Comparison of ENCODE assay signal across 17 cellular contexts in genomic region chr19:48315712-48316111, GRCh38. TPM values are rescaled to one million over a fixed set of nuclear protein-coding genes. Genes with fewer than 3 reads are reported as not detected.
DNase-seq lines count a peak whose midpoint lies in the region; ATAC-seq and TF ChIP-seq lines count a peak whose summit lies in the region.
"Had no signal": no experiment of that assay in that cellular context is flagged by ENCODE, and none has a peak within 500 bp of the region (broad histone marks: within the 10 kb centered on the region; RNA-seq: fewer than 3 reads in every experiment).

No MANE protein-coding gene starts in this region.

- H3F3A ChIP-seq in PC-3 (ENCODE audit: low read length, unreplicated experiment): no peaks in the 10 kb centered on the region

- TF ChIP-seq CTCF in PC-3 (conservative IDR thresholded peaks at IDR 0.05; ENCODE audit: low read depth, low read length): no peak
- no peak for TF ChIP-seq CTCF in nephron (IDR thresholded peaks at IDR 0.05; ENCODE audit: unreplicated experiment in 3 of 3)

- H3K9me3 ChIP-seq in PC-3 (ENCODE audit: low read length): no peaks in the 10 kb centered on the region
- H3K9me3 ChIP-seq: Caco-2, HAP-1 had no signal

- H2AFZ ChIP-seq in PC-3 (ENCODE audit: low read length): no peak overlapping the region

- H3K4me1 ChIP-seq in PC-3 (ENCODE audit: insufficient read depth, low read length): peaks cover 19% of the 10 kb centered on the region
- H3K4me1 ChIP-seq: HAP-1 had no signal

- H3K27me3 ChIP-seq in PC-3 (ENCODE audit: low read length): no peaks in the 10 kb centered on the region
- H3K27me3 ChIP-seq: BLaER1 treated with 17β-estradiol and CSF1 and Interleukin-3, amounts not matched to agents 10 nM and 100 nM had no signal

- intact Hi-C loops in PC-3 (cut with micrococcal nuclease): no loop called here

- H3K27ac ChIP-seq in PC-3 (ENCODE audit: low read length): no peak overlapping the region
- H3K27ac ChIP-seq: 22Rv1 had no signal

- no peak for ATAC-seq in PC-3
- ATAC-seq in activated CD8-positive, alpha-beta T cell treated with anti-CD3 and anti-CD28 coated beads, Interleukin-2, amount 10 ng/mL, durations not matched to agents 7 days and 5 days: no peak

- CTCF ChIA-PET in activated naive CD4-positive, alpha-beta T cell treated with anti-CD3 and anti-CD28 coated beads, Interleukin-2, amount 10 ng/mL, durations not matched to agents 7 days and 5 days (lab: Charles Lee): interaction anchor here (4.0 kb wide), 1 partner anchor 19 kb away, joined by 57 read pairs; no protein-coding TSS in a partner anchor
- CTCF ChIA-PET in PC-3 (lab: Charles Lee): no interaction called here
- CTCF ChIA-PET in activated CD8-positive, alpha-beta T cell treated with anti-CD3 and anti-CD28 coated beads, Interleukin-2, amount 10 ng/mL, durations not matched to agents 7 days and 5 days (lab: Charles Lee): interaction anchor here (15.7 kb wide), 1 partner anchor 19 kb away, joined by 496 read pairs; no protein-coding TSS in a partner anchor

- no peak for DNase-seq in activated naive CD4-positive, alpha-beta T cell treated with anti-CD3 and anti-CD28 coated beads, Interleukin-2, amount 10 ng/mL, durations not matched to agents 7 days and 5 days
- no peak for DNase-seq in activated naive CD4-positive, alpha-beta T cell (lab: John Stamatoyannopoulos, UW)
- DNase-seq in PC-3: peak; percentile 20
- DNase-seq in superior temporal gyrus (ENCODE audit: extremely low spot score): no peak
- no peak for DNase-seq in medulla oblongata (ENCODE audit: extremely low spot score)
- no peak for DNase-seq in activated CD8-positive, alpha-beta T cell treated with anti-CD3 and anti-CD28 coated beads, Interleukin-2, amount 10 ng/mL, durations not matched to agents 7 days and 5 days
- DNase-seq: Caco-2; CD4-positive, alpha-beta memory T cell; DMS153; DND-41; GOT3; HFFc6 had no signal

- no peak overlapping the region for H3K4me3 ChIP-seq in PC-3 (ENCODE audit: low read length)
- H3K4me3 ChIP-seq: BLaER1 treated with 17β-estradiol and CSF1 and Interleukin-3, amounts not matched to agents 10 nM and 100 nM; HAP-1 had no signal

- H3K27ac Mint-ChIP-seq in activated naive CD4-positive, alpha-beta T cell treated with anti-CD3 and anti-CD28 coated beads, Interleukin-2, amount 10 ng/mL, durations not matched to agents 7 days and 5 days: peak overlapping the region; percentile 38
- peak overlapping the region in 2 of 3 experiments; percentile 20 to 50 for H3K27ac Mint-ChIP-seq in nephron
- H3K27ac Mint-ChIP-seq in activated CD8-positive, alpha-beta T cell treated with anti-CD3 and anti-CD28 coated beads, Interleukin-2, amount 10 ng/mL, durations not matched to agents 7 days and 5 days: no peak overlapping the region
- H3K27ac Mint-ChIP-seq: B cell; CD4-positive, alpha-beta memory T cell; HFFc6 had no signal

- no peaks in the 10 kb centered on the region for H3K36me3 ChIP-seq in PC-3 (ENCODE audit: low read depth, low read length)
- H3K36me3 ChIP-seq: HAP-1 had no signal

- no peak overlapping the region for H3K4me2 ChIP-seq in PC-3 (ENCODE audit: low read length)

- no peaks in the 10 kb centered on the region for H4K20me1 ChIP-seq in PC-3 (ENCODE audit: low read length)
- H4K20me1 ChIP-seq: BLaER1 treated with 17β-estradiol and CSF1 and Interleukin-3, amounts not matched to agents 10 nM and 100 nM had no signal

- H3K36me3 Mint-ChIP-seq in activated naive CD4-positive, alpha-beta T cell treated with anti-CD3 and anti-CD28 coated beads, Interleukin-2, amount 10 ng/mL, durations not matched to agents 7 days and 5 days: no peaks in the 10 kb centered on the region
- H3K36me3 Mint-ChIP-seq in nephron (ENCODE audit: low read depth): no peaks in the 10 kb centered on the region
- no peaks in the 10 kb centered on the region for H3K36me3 Mint-ChIP-seq in activated CD8-positive, alpha-beta T cell treated with anti-CD3 and anti-CD28 coated beads, Interleukin-2, amount 10 ng/mL, durations not matched to agents 7 days and 5 days (ENCODE audit: low read depth)
- H3K36me3 Mint-ChIP-seq: CD4-positive, alpha-beta memory T cell had no signal

- POLR2A ChIA-PET in PC-3 (lab: Charles Lee; ENCODE audit: unreplicated experiment): no interaction called here
- POLR2A ChIA-PET in activated CD8-positive, alpha-beta T cell treated with anti-CD3 and anti-CD28 coated beads, Interleukin-2, amount 10 ng/mL, durations not matched to agents 7 days and 5 days (lab: Charles Lee): no interaction called here

- H3K9me3 Mint-ChIP-seq in activated naive CD4-positive, alpha-beta T cell treated with anti-CD3 and anti-CD28 coated beads, Interleukin-2, amount 10 ng/mL, durations not matched to agents 7 days and 5 days: no peaks in the 10 kb centered on the region
- H3K9me3 Mint-ChIP-seq in nephron: no peaks in the 10 kb centered on the region
- H3K9me3 Mint-ChIP-seq in activated CD8-positive, alpha-beta T cell treated with anti-CD3 and anti-CD28 coated beads, Interleukin-2, amount 10 ng/mL, durations not matched to agents 7 days and 5 days (ENCODE audit: insufficient read depth): no peaks in the 10 kb centered on the region
- H3K9me3 Mint-ChIP-seq: CD4-positive, alpha-beta memory T cell; HFFc6 had no signal

- no peak overlapping the region for H3K4me3 Mint-ChIP-seq in activated naive CD4-positive, alpha-beta T cell treated with anti-CD3 and anti-CD28 coated beads, Interleukin-2, amount 10 ng/mL, durations not matched to agents 7 days and 5 days
- H3K4me3 Mint-ChIP-seq in nephron: no peak overlapping the region
- H3K4me3 Mint-ChIP-seq in activated CD8-positive, alpha-beta T cell treated with anti-CD3 and anti-CD28 coated beads, Interleukin-2, amount 10 ng/mL, durations not matched to agents 7 days and 5 days: no peak overlapping the region
- H3K4me3 Mint-ChIP-seq: B cell; CD4-positive, alpha-beta memory T cell; HFFc6 had no signal

- H3K4me1 Mint-ChIP-seq in activated naive CD4-positive, alpha-beta T cell treated with anti-CD3 and anti-CD28 coated beads, Interleukin-2, amount 10 ng/mL, durations not matched to agents 7 days and 5 days: peaks cover 11% of the 10 kb centered on the region
- peaks cover 19% of the 10 kb centered on the region for H3K4me1 Mint-ChIP-seq in nephron
- H3K4me1 Mint-ChIP-seq in activated CD8-positive, alpha-beta T cell treated with anti-CD3 and anti-CD28 coated beads, Interleukin-2, amount 10 ng/mL, durations not matched to agents 7 days and 5 days (ENCODE audit: low read depth): peaks cover 11% of the 10 kb centered on the region

- H3K9ac ChIP-seq in PC-3 (ENCODE audit: low read length): no peak overlapping the region

- no TSS peak for BruUV-seq in PC-3 (replicated peaks; lab: Mats Ljungman, UMichigan)

- no peaks in the 10 kb centered on the region for H3K79me2 ChIP-seq in PC-3 (ENCODE audit: low read length)

- H3K27me3 Mint-ChIP-seq in activated naive CD4-positive, alpha-beta T cell treated with anti-CD3 and anti-CD28 coated beads, Interleukin-2, amount 10 ng/mL, durations not matched to agents 7 days and 5 days: peaks cover 33% of the 10 kb centered on the region
- no peaks in the 10 kb centered on the region for H3K27me3 Mint-ChIP-seq in nephron (ENCODE audit: low read depth)
- peaks cover 3% of the 10 kb centered on the region for H3K27me3 Mint-ChIP-seq in activated CD8-positive, alpha-beta T cell treated with anti-CD3 and anti-CD28 coated beads, Interleukin-2, amount 10 ng/mL, durations not matched to agents 7 days and 5 days (ENCODE audit: low read depth)
- H3K27me3 Mint-ChIP-seq: B cell; CD4-positive, alpha-beta memory T cell had no signal

- no peaks in the 10 kb centered on the region for H3K9me2 ChIP-seq in PC-3 (replicated peaks; ENCODE audit: low read length)

RNA-seq across cellular contexts. Expression of gene EMP3, which starts 9.6 kb away (rescaled TPM):
- 31.9 and 38.1 TPM in 2 replicates for total RNA-seq in PC-3 (2014; rRNA removed)
- total RNA-seq in activated CD8-positive, alpha-beta T cell treated with anti-CD3 and anti-CD28 coated beads, Interleukin-2, amount 10 ng/mL, durations not matched to agents 7 days and 5 days: 100 to 1,000 TPM; 300 to 320 TPM

RNA-seq across cellular contexts. Expression of gene ZNF114, which starts 45.8 kb away (rescaled TPM):
- 0.29 and 0.40 TPM in 2 replicates for total RNA-seq in PC-3 (2014; rRNA removed)
- under 1 TPM; 0.44 to 0.45 TPM for total RNA-seq in activated CD8-positive, alpha-beta T cell treated with anti-CD3 and anti-CD28 coated beads, Interleukin-2, amount 10 ng/mL, durations not matched to agents 7 days and 5 days

RNA-seq across cellular contexts. Expression of gene TMEM143, which starts 48.0 kb away (rescaled TPM):
- 1.3 and 7.1 TPM in 2 replicates for total RNA-seq in PC-3 (2014; rRNA removed)
- total RNA-seq in activated CD8-positive, alpha-beta T cell treated with anti-CD3 and anti-CD28 coated beads, Interleukin-2, amount 10 ng/mL, durations not matched to agents 7 days and 5 days: 10 to 100 TPM; 17.1 to 19.4 TPM

RNA-seq across cellular contexts. Expression of gene SYNGR4, which starts 48.5 kb away (rescaled TPM):
- total RNA-seq in PC-3 (2014; rRNA removed): not detected in 2 replicates
- not detected for total RNA-seq in activated CD8-positive, alpha-beta T cell treated with anti-CD3 and anti-CD28 coated beads, Interleukin-2, amount 10 ng/mL, durations not matched to agents 7 days and 5 days
- total RNA-seq: B cell; CD4-positive, alpha-beta memory T cell; HFFc6 had no signal

RNA-seq across cellular contexts. Expression of gene CARD8, which starts 60.0 kb away (rescaled TPM):
- 6.8 and 8.7 TPM in 2 replicates for total RNA-seq in PC-3 (2014; rRNA removed)
- 100 to 1,000 TPM; 180 to 185 TPM for total RNA-seq in activated CD8-positive, alpha-beta T cell treated with anti-CD3 and anti-CD28 coated beads, Interleukin-2, amount 10 ng/mL, durations not matched to agents 7 days and 5 days
